Comparison of ENCODE assay signal across 8 cellular contexts in the genomic region with DNA sequence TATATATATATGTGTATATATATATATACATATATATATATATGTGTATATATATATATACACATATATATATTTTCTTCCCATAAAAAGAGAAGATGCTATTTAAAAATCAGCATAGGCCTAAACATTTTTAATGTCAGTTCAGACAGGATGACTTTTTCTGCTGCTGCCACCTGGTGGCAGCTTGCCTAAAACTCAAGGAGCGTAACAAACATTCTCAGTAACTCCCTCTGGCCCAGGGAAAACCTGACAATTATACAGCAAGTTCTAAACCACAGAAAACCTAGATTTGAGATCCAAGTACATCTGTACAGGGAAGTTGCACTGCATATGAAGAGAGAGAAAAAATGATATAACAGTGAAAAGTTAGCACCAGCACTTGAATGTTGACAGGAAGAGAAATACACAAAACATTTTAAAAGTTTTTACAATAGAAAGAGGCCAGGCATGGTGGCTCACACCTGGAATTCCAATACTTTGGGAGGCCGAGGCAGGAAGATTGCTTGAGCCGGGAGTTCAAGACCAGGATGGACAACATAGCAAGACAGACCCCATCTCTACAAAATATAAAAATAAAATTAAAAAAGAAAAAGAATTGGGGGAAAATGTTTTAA. TPM values are rescaled to one million over a fixed set of nuclear protein-coding genes. Genes with fewer than 3 reads are reported as not detected.
DNase-seq lines count a peak whose midpoint lies in the region; ATAC-seq, FAIRE-seq and TF ChIP-seq lines count a peak whose summit lies in the region.

No MANE protein-coding gene starts in this region.

- BruUV-seq in K562 (replicated peaks; lab: Mats Ljungman, UMichigan): no TSS peak

- H3K27ac ChIP-seq in K562 (ENCODE audit: extremely low read depth, low read depth, low read length): no peak overlapping the region

- H3K79me2 ChIP-seq in K562 (ENCODE audit: control insufficient read depth, insufficient read depth, low read length): no peaks in the 10 kb centered on the region

- DNase-seq in AG04449 (ENCODE audit: low read depth, low spot score) (peak; percentile 9), GM12892 (ENCODE audit: insufficient read length) (no peak), M059J (ENCODE audit: low read depth) (peak; percentile 58), SW 1271 (lab: John Stamatoyannopoulos, UW) (peak; percentile 9 to 58), K562 (ENCODE audit: extremely low read depth in 1 of 4, low spot score in 3 of 4) (peak; percentile 25 to 75 (median 41)), islet precursor cell (peak; percentile 63), GOT3 (lab: John Stamatoyannopoulos, UW) (no peak)
- peak; percentile 3 to 35 (median 7) for DNase-seq in stimulated activated CD4-positive, alpha-beta T cell treated with anti-CD3 and anti-CD28 coated beads, TNF-alpha, amount 100 ng/mL, for 24 hours (ENCODE audit: low read depth in 3 of 3)

- H3K9ac ChIP-seq in K562 (ENCODE audit: insufficient read depth in 1 of 2, low read depth in 2 of 2, low read length in 2 of 2): no peak overlapping the region

- TF ChIP-seq RAD21 in K562 (CRISPR knock-in tag; conservative IDR thresholded peaks at IDR 0.05 in 1 of 2, IDR thresholded peaks at IDR 0.05 in 1 of 2): peak; percentile 68 to 73

- TF ChIP-seq CTCF in AG04449 (IDR thresholded peaks at IDR 0.05; ENCODE audit: insufficient read depth, low read length, missing control alignments) (peak; percentile 66), K562 (IDR thresholded peaks at IDR 0.05 in 2 of 3, conservative IDR thresholded peaks at IDR 0.05 in 1 of 3; ENCODE audit: insufficient read depth in 2 of 3, low read depth in 1 of 3, low read length in 3 of 3) (peak; percentile 66 to 71 (median 67))

- no peaks in the 10 kb centered on the region for H3K36me3 ChIP-seq in K562 (ENCODE audit: control insufficient read depth, insufficient read depth, low read length)

- peaks cover 0 to 5% of the 10 kb centered on the region in 2 experiments; a peak in 2 of 5 replicates for H3K4me1 ChIP-seq in K562 (replicated peaks in 1 of 2; ENCODE audit: control insufficient read depth in 2 of 2, insufficient read depth in 2 of 2, low read length in 2 of 2)

- H4K20me1 ChIP-seq in K562 (replicated peaks; ENCODE audit: control insufficient read depth, insufficient read depth, low read length): no peaks in the 10 kb centered on the region

- no peaks in the 10 kb centered on the region for H3K9me3 ChIP-seq in K562 (replicated peaks; ENCODE audit: control insufficient read depth, insufficient read depth, low read depth, low read length)

- intact Hi-C loops in K562 (cut with micrococcal nuclease): loop anchor here (1.0 to 10.0 kb wide), 3 partner anchors 171 to 518 kb away; no protein-coding TSS in a partner anchor

- 2% methylated on average over 3 of the region's 3 CpGs for WGBS in K562 (ENCODE audit: insufficient coverage, low coverage, missing lambda C conversion rate)

- POLR2A ChIA-PET in AG04449 (lab: Yijun Ruan, JAX) (no interaction called here), K562 (lab: Yijun Ruan, JAX) (no interaction called here)

- no peak for TF ChIP-seq EP300 in K562 (IDR thresholded peaks at IDR 0.05; ENCODE audit: low read length)

- FAIRE-seq in GM12892 (lab: Jason Lieb, UNC) (peak; percentile 90), K562 (lab: Jason Lieb, UNC) (peak; percentile 84)

- in situ Hi-C loops in K562 (cut with MboI): loop anchor here (5.0 to 25.0 kb wide), 2 partner anchors 169 to 524 kb away; no protein-coding TSS in a partner anchor

- TF ChIP-seq POLR2A in GM12892 (IDR thresholded peaks at IDR 0.05; ENCODE audit: low read depth, low read length) (no peak), K562 (conservative IDR thresholded peaks at IDR 0.05) (no peak)

- CTCF ChIA-PET in AG04449 (lab: Yijun Ruan, JAX) (interaction anchor here (0.9 to 8.2 kb wide), 14 partner anchors 10 to 516 kb away, joined by 3 to 142 read pairs (median 5); no protein-coding TSS in a partner anchor), K562 (lab: Yijun Ruan, JAX; ENCODE audit: low intra/inter-chr PET ratio) (interaction anchor here (0.7 to 1.6 kb wide), 7 partner anchors 121 to 516 kb away, joined by 3 to 9 read pairs (median 3); no protein-coding TSS in a partner anchor)

- peak; percentile 84 for ATAC-seq in K562

- H2AFZ ChIP-seq in K562 (ENCODE audit: low read depth, low read length): no peak overlapping the region

- H3K4me3 ChIP-seq in AG04449 (ENCODE audit: low read depth, low read length) (no peak overlapping the region), K562 (no peak overlapping the region)

- no peaks in the 10 kb centered on the region for H3K27me3 ChIP-seq in K562 (ENCODE audit: control insufficient read depth in 2 of 2, insufficient read depth in 2 of 2, low read length in 2 of 2)

- no peak overlapping the region for H3K4me2 ChIP-seq in K562 (ENCODE audit: insufficient read depth, low read length)

- H3K9me1 ChIP-seq in K562 (ENCODE audit: control insufficient read depth, insufficient read depth, low read length): no peaks in the 10 kb centered on the region

RNA-seq across cellular contexts. Expression of a gene that starts 16.6 kb away (rescaled TPM):
- not detected for polyA plus RNA-seq in GM12892 (2012; ENCODE audit: missing spikeins)
- total RNA-seq in M059J (2014; rRNA removed; shearing (Covaris generic)): not detected in 2 replicates
- 3.7 and 7.0 TPM in 2 replicates for total RNA-seq in K562 (2011; cell fraction: chromatin; rRNA removed; ENCODE audit: low replicate concordance)
- total RNA-seq in K562 (2011; cell fraction: nucleolus; rRNA removed): 0.83 and 1.6 TPM in 2 replicates
- 3.6 and 11.8 TPM in 2 replicates for total RNA-seq in K562 (2011; cell fraction: nucleoplasm; rRNA removed)
- total RNA-seq in K562 (2014; rRNA removed) (0.27 and 0.33 TPM in 2 replicates), K562 (2014; rRNA removed; fragmentation: Illumina TruSeq; extraction: Trizol) (1.5 and 2.0 TPM in 2 replicates), K562 (2015; rRNA removed; fragmentation: Illumina TruSeq; extraction: Trizol) (2.3 and 2.7 TPM in 2 replicates), K562 (2021) (1.4 and 1.7 TPM in 2 replicates)
- polyA plus RNA-seq in K562 (2011; rRNA removed) (1.5 and 2.6 TPM in 2 replicates), K562 (2014; fragmentation: Illumina TruSeq; extraction: Trizol) (1.4 and 1.9 TPM in 2 replicates), K562 (2014; fragmentation: Nextera tagmentation; extraction: Ambion mirVana) (under 1 TPM; 0.48 to 0.63 TPM), K562 (2014; rRNA removed) (0.46 and 1.0 TPM in 2 replicates)
- polyA plus RNA-seq in K562 (2011; cell fraction: cytosol; rRNA removed): 1.6 and 1.8 TPM in 2 replicates
- polyA plus RNA-seq in K562 (2011; cell fraction: nucleus; rRNA removed): 4.4 and 7.0 TPM in 2 replicates
- 1.0 and 2.1 TPM in 2 replicates for polyA plus RNA-seq in K562 (2012)
- 3.6 and 5.2 TPM in 2 replicates for polyA minus RNA-seq in K562 (2011; rRNA and poly(A)+ RNA removed)
- 0.76 TPM in 1 of 2 replicates, not detected in the other for polyA minus RNA-seq in K562 (2011; cell fraction: cytosol; rRNA and poly(A)+ RNA removed)
- 3.8 and 4.3 TPM in 2 replicates for polyA minus RNA-seq in K562 (2011; cell fraction: nucleus; rRNA and poly(A)+ RNA removed)

RNA-seq across cellular contexts. Expression of a gene that starts 24.9 kb away (rescaled TPM):
- not detected for polyA plus RNA-seq in GM12892 (2012; ENCODE audit: missing spikeins)
- not detected in 2 replicates for total RNA-seq in M059J (2014; rRNA removed; shearing (Covaris generic))
- 0.74 and 0.83 TPM in 2 replicates for total RNA-seq in K562 (2011; cell fraction: chromatin; rRNA removed; ENCODE audit: low replicate concordance)
- total RNA-seq in K562 (2011; cell fraction: nucleolus; rRNA removed): 0.33 and 0.39 TPM in 2 replicates
- 0.95 and 1.7 TPM in 2 replicates for total RNA-seq in K562 (2011; cell fraction: nucleoplasm; rRNA removed)
- 0.09 and 0.16 TPM in 2 replicates for total RNA-seq in K562 (2014; rRNA removed)
- total RNA-seq in K562 (2014; rRNA removed; fragmentation: Illumina TruSeq; extraction: Trizol): 0.19 and 0.47 TPM in 2 replicates
- 0.40 and 0.49 TPM in 2 replicates for total RNA-seq in K562 (2015; rRNA removed; fragmentation: Illumina TruSeq; extraction: Trizol)
- total RNA-seq in K562 (2021): 0.18 and 0.42 TPM in 2 replicates
- 0.39 and 0.53 TPM in 2 replicates for polyA plus RNA-seq in K562 (2011; rRNA removed)
- polyA plus RNA-seq in K562 (2011; cell fraction: cytosol; rRNA removed): 0.28 and 0.37 TPM in 2 replicates
- polyA plus RNA-seq in K562 (2011; cell fraction: nucleus; rRNA removed): 1.0 and 1.1 TPM in 2 replicates
- 0.49 and 1.2 TPM in 2 replicates for polyA plus RNA-seq in K562 (2012)
- 0.47 and 0.68 TPM in 2 replicates for polyA plus RNA-seq in K562 (2014; fragmentation: Illumina TruSeq; extraction: Trizol)
- polyA plus RNA-seq in K562 (2014; fragmentation: Nextera tagmentation; extraction: Ambion mirVana): under 1 TPM; 0.11 to 0.30 TPM
- polyA plus RNA-seq in K562 (2014; rRNA removed): 0.22 and 0.69 TPM in 2 replicates
- 0.18 TPM in 2 replicates for polyA minus RNA-seq in K562 (2011; rRNA and poly(A)+ RNA removed)
- not detected in 2 replicates for polyA minus RNA-seq in K562 (2011; cell fraction: cytosol; rRNA and poly(A)+ RNA removed)
- polyA minus RNA-seq in K562 (2011; cell fraction: nucleus; rRNA and poly(A)+ RNA removed): 0.27 and 0.56 TPM in 2 replicates

RNA-seq across cellular contexts. Expression of a gene that starts 36.3 kb away (rescaled TPM):
- 18.5 TPM for polyA plus RNA-seq in GM12892 (2012; ENCODE audit: missing spikeins)
- 16.6 and 26.9 TPM in 2 replicates for total RNA-seq in M059J (2014; rRNA removed; shearing (Covaris generic))
- 31.3 and 57.2 TPM in 2 replicates for total RNA-seq in K562 (2011; cell fraction: chromatin; rRNA removed; ENCODE audit: low replicate concordance)
- total RNA-seq in K562 (2011; cell fraction: nucleolus; rRNA removed): 18.3 and 20.9 TPM in 2 replicates
- total RNA-seq in K562 (2011; cell fraction: nucleoplasm; rRNA removed): 25.7 and 42.1 TPM in 2 replicates
- total RNA-seq in K562 (2014; rRNA removed) (16.3 and 23.4 TPM in 2 replicates), K562 (2014; rRNA removed; fragmentation: Illumina TruSeq; extraction: Trizol) (16.0 and 19.7 TPM in 2 replicates), K562 (2015; rRNA removed; fragmentation: Illumina TruSeq; extraction: Trizol) (20.2 and 20.5 TPM in 2 replicates), K562 (2021) (21.0 and 25.2 TPM in 2 replicates)
- polyA plus RNA-seq in K562 (2011; rRNA removed) (24.0 and 30.0 TPM in 2 replicates), K562 (2014; fragmentation: Illumina TruSeq; extraction: Trizol) (20.4 and 20.5 TPM in 2 replicates), K562 (2014; fragmentation: Nextera tagmentation; extraction: Ambion mirVana) (10 to 100 TPM in 1 of 2 experiments, 1 to 10 TPM in 1; 8.7 to 11.5 TPM), K562 (2014; rRNA removed) (20.3 and 28.7 TPM in 2 replicates)
- 15.7 and 17.2 TPM in 2 replicates for polyA plus RNA-seq in K562 (2011; cell fraction: cytosol; rRNA removed)
- 69.7 and 83.9 TPM in 2 replicates for polyA plus RNA-seq in K562 (2011; cell fraction: nucleus; rRNA removed)
- 15.5 and 29.2 TPM in 2 replicates for polyA plus RNA-seq in K562 (2012)
- 10.1 and 12.8 TPM in 2 replicates for polyA minus RNA-seq in K562 (2011; rRNA and poly(A)+ RNA removed)
- 5.6 and 7.5 TPM in 2 replicates for polyA minus RNA-seq in K562 (2011; cell fraction: cytosol; rRNA and poly(A)+ RNA removed)
- 22.9 and 38.6 TPM in 2 replicates for polyA minus RNA-seq in K562 (2011; cell fraction: nucleus; rRNA and poly(A)+ RNA removed)

RNA-seq across cellular contexts. Expression of a gene that starts 42.9 kb away (rescaled TPM):
- polyA plus RNA-seq in GM12892 (2012; ENCODE audit: missing spikeins): not detected
- not detected in 2 replicates for total RNA-seq in M059J (2014; rRNA removed; shearing (Covaris generic))
- total RNA-seq in K562 (2011; cell fraction: chromatin; rRNA removed; ENCODE audit: low replicate concordance): not detected in 2 replicates
- not detected in 2 replicates for total RNA-seq in K562 (2011; cell fraction: nucleolus; rRNA removed)
- not detected in 2 replicates for total RNA-seq in K562 (2011; cell fraction: nucleoplasm; rRNA removed)
- not detected in 2 replicates for total RNA-seq in K562 (2014; rRNA removed)
- not detected in 2 replicates for total RNA-seq in K562 (2014; rRNA removed; fragmentation: Illumina TruSeq; extraction: Trizol)
- not detected in 2 replicates for total RNA-seq in K562 (2015; rRNA removed; fragmentation: Illumina TruSeq; extraction: Trizol)
- total RNA-seq in K562 (2021): not detected in 2 replicates
- polyA plus RNA-seq in K562 (2011; rRNA removed): not detected in 2 replicates
- not detected in 2 replicates for polyA plus RNA-seq in K562 (2011; cell fraction: cytosol; rRNA removed)
- not detected in 2 replicates for polyA plus RNA-seq in K562 (2011; cell fraction: nucleus; rRNA removed)
- polyA plus RNA-seq in K562 (2012): 0.17 and 0.21 TPM in 2 replicates
- not detected in 2 replicates for polyA plus RNA-seq in K562 (2014; fragmentation: Illumina TruSeq; extraction: Trizol)
- polyA plus RNA-seq in K562 (2014; fragmentation: Nextera tagmentation; extraction: Ambion mirVana): under 1 TPM in 1 of 2 experiments, not detected in 1; 0.06 TPM
- not detected in 2 replicates for polyA plus RNA-seq in K562 (2014; rRNA removed)
- polyA minus RNA-seq in K562 (2011; rRNA and poly(A)+ RNA removed): not detected in 2 replicates
- not detected in 2 replicates for polyA minus RNA-seq in K562 (2011; cell fraction: cytosol; rRNA and poly(A)+ RNA removed)
- polyA minus RNA-seq in K562 (2011; cell fraction: nucleus; rRNA and poly(A)+ RNA removed): 0.22 TPM in 1 of 2 replicates, not detected in the other

Comparison
In these comparisons a context has a peak if more than half of its experiments do, and no peak if none do; other contexts are left out.
1. DNase-seq: peak in AG04449 (single experiment), M059J (single experiment), SW 1271 (2 of 2), K562 (4 of 4), islet precursor cell (single experiment) and stimulated activated CD4-positive, alpha-beta T cell treated with anti-CD3 and anti-CD28 coated beads, TNF-alpha, amount 100 ng/mL, for 24 hours (3 of 3); none in GM12892 (single experiment) and GOT3 (single experiment).